In genomic region chr4:55169352-55169959, GRCh38 we compare ENCODE assay signal across 1 cellular context.
TF ChIP-seq lines count a peak whose summit lies in the region.

No MANE protein-coding gene starts in this region.

TF ChIP-seq in HepG2, 621 proteins besides CTCF, POLR2A, EP300 and RAD21 (continued from another document):
- TF ChIP-seq PBX2 (CRISPR knock-in tag; IDR thresholded peaks at IDR 0.05) (no peak), ZNF570 (CRISPR knock-in tag; IDR thresholded peaks at IDR 0.05; ENCODE audit: borderline replicate concordance) (no peak), HHEX (CRISPR knock-in tag; IDR thresholded peaks at IDR 0.05) (no peak), MAFF (IDR thresholded peaks at IDR 0.05; ENCODE audit: low read depth, low read length) (no peak), CC2D1A (CRISPR knock-in tag; IDR thresholded peaks at IDR 0.05) (no peak), ZNF615 (CRISPR knock-in tag; IDR thresholded peaks at IDR 0.05; ENCODE audit: borderline replicate concordance) (no peak)
TF ChIP-seq in HepG2: peak in this region for 0.
